ENCODE assay signal across 20 cellular contexts in the genomic region with DNA sequence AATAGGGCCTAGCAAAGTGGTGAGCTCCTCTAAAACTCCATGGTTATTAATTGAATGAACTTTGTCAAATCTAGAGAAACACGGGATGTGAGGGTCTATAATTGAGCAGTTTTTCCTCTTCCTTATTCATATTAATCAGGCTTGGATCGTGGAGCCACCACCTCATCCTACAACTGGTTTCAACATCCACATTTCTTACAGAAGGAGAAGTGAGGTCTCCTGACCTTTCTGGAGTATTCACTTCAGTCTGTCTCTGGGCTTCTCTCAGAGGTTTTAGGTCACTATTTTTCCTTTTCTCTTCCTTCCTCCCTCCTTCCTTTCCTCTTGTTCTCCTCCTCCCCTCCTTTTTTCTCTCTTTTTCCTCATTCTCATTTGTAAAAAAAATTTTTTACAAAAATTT.
A peak's percentile ranks its signal among the peaks of the same experiment; 100 is the strongest.
DNase-seq lines count a peak whose midpoint lies in the region; ATAC-seq and TF ChIP-seq lines count a peak whose summit lies in the region.
"Had no signal": no experiment of that assay in that cellular context is flagged by ENCODE, and none has a peak within 500 bp of the region (broad histone marks: within the 10 kb centered on the region; RNA-seq: fewer than 3 reads in every experiment).

No MANE protein-coding gene starts in this region.

- H3K36me3 ChIP-seq in Panc1 (ENCODE audit: control insufficient read depth, insufficient read depth, low read length), result no peaks in the 10 kb centered on the region
- H3K36me3 ChIP-seq: BLaER1 had no signal

- H3K4me3 ChIP-seq in Panc1 (ENCODE audit: low read depth in 2 of 2, low read length in 2 of 2), result no peak overlapping the region
- H3K4me3 ChIP-seq: BLaER1, GM12878, GM23248 had no signal

- no peak for ATAC-seq in Panc1
- ATAC-seq: GM12878 had no signal

- H3K27me3 ChIP-seq in Panc1 (ENCODE audit: control insufficient read depth, insufficient read depth, low read length), result no peaks in the 10 kb centered on the region
- H3K27me3 ChIP-seq: BLaER1 had no signal

- no peaks in the 10 kb centered on the region for H3K9me3 Mint-ChIP-seq in progenitor cell of endocrine pancreas (ENCODE audit: low read depth)
- H3K9me3 Mint-ChIP-seq in activated T-helper 2 cell treated with anti-CD3 and anti-CD28 coated beads, Interferon-gamma antibody, Interleukin-2, Interleukin-4, amounts not matched to agents 10 μg/mL and 5 μg/mL and 100 μg/mL, durations not matched to agents 14 hours and 24 hours and 36 hours, result no peaks in the 10 kb centered on the region
- H3K9me3 Mint-ChIP-seq: CD4-positive, alpha-beta T cell; CD8-positive, alpha-beta memory T cell had no signal

- H3K9me3 ChIP-seq in Panc1 (ENCODE audit: control insufficient read depth, insufficient read depth, low read depth, low read length), result no peaks in the 10 kb centered on the region
- H3K9me3 ChIP-seq: BLaER1 had no signal

- POLR2A ChIA-PET in Panc1 (lab: Charles Lee), result no interaction called here

- intact Hi-C loops in Panc1 (cut with micrococcal nuclease; ENCODE audit: unreplicated experiment), result no loop called here
- intact Hi-C loops in activated T-helper 2 cell treated with anti-CD3 and anti-CD28 coated beads, Interferon-gamma antibody, Interleukin-2, Interleukin-4, amounts not matched to agents 10 μg/mL and 5 μg/mL and 100 μg/mL, durations not matched to agents 14 hours and 24 hours and 36 hours (cut with micrococcal nuclease), result no loop called here

- no peaks in the 10 kb centered on the region for H3K4me1 ChIP-seq in Panc1 (ENCODE audit: control insufficient read depth, insufficient read depth, low read length)
- H3K4me1 ChIP-seq: BLaER1 had no signal

- H3K27me3 Mint-ChIP-seq in progenitor cell of endocrine pancreas, result no peaks in the 10 kb centered on the region
- H3K27me3 Mint-ChIP-seq in activated T-helper 2 cell treated with anti-CD3 and anti-CD28 coated beads, Interferon-gamma antibody, Interleukin-2, Interleukin-4, amounts not matched to agents 10 μg/mL and 5 μg/mL and 100 μg/mL, durations not matched to agents 14 hours and 24 hours and 36 hours (ENCODE audit: low read depth), result peaks cover 10% of the 10 kb centered on the region

- H3K27ac Mint-ChIP-seq in progenitor cell of endocrine pancreas, result no peak overlapping the region
- no peak overlapping the region for H3K27ac Mint-ChIP-seq in activated T-helper 2 cell treated with anti-CD3 and anti-CD28 coated beads, Interferon-gamma antibody, Interleukin-2, Interleukin-4, amounts not matched to agents 10 μg/mL and 5 μg/mL and 100 μg/mL, durations not matched to agents 14 hours and 24 hours and 36 hours
- H3K27ac Mint-ChIP-seq: B cell; CD4-positive, alpha-beta T cell; CD8-positive, alpha-beta memory T cell had no signal

- BruUV-seq in Panc1 (replicated peaks; lab: Mats Ljungman, UMichigan), result no TSS peak

- in situ Hi-C loops in Panc1 (cut with HindIII; ENCODE audit: low pct_unique_long_range_greater_than_20kb, low sequenced_read_pairs), result no loop called here

- CTCF ChIA-PET in Panc1 (lab: Charles Lee), result no interaction called here

- no peak overlapping the region for H3K4me3 Mint-ChIP-seq in progenitor cell of endocrine pancreas (ENCODE audit: low read depth)
- no peak overlapping the region for H3K4me3 Mint-ChIP-seq in activated T-helper 2 cell treated with anti-CD3 and anti-CD28 coated beads, Interferon-gamma antibody, Interleukin-2, Interleukin-4, amounts not matched to agents 10 μg/mL and 5 μg/mL and 100 μg/mL, durations not matched to agents 14 hours and 24 hours and 36 hours (ENCODE audit: low read depth)
- H3K4me3 Mint-ChIP-seq: B cell; CD4-positive, alpha-beta T cell; CD8-positive, alpha-beta memory T cell had no signal

- H3K4me1 Mint-ChIP-seq in progenitor cell of endocrine pancreas (ENCODE audit: low read depth), result no peaks in the 10 kb centered on the region
- no peaks in the 10 kb centered on the region for H3K4me1 Mint-ChIP-seq in activated T-helper 2 cell treated with anti-CD3 and anti-CD28 coated beads, Interferon-gamma antibody, Interleukin-2, Interleukin-4, amounts not matched to agents 10 μg/mL and 5 μg/mL and 100 μg/mL, durations not matched to agents 14 hours and 24 hours and 36 hours (ENCODE audit: low read depth)
- H3K4me1 Mint-ChIP-seq: B cell; CD8-positive, alpha-beta memory T cell had no signal

- no peaks in the 10 kb centered on the region for H3K36me3 Mint-ChIP-seq in progenitor cell of endocrine pancreas (ENCODE audit: insufficient read depth)
- no peaks in the 10 kb centered on the region for H3K36me3 Mint-ChIP-seq in activated T-helper 2 cell treated with anti-CD3 and anti-CD28 coated beads, Interferon-gamma antibody, Interleukin-2, Interleukin-4, amounts not matched to agents 10 μg/mL and 5 μg/mL and 100 μg/mL, durations not matched to agents 14 hours and 24 hours and 36 hours (ENCODE audit: low read depth)
- H3K36me3 Mint-ChIP-seq: CD8-positive, alpha-beta memory T cell had no signal

- TF ChIP-seq CTCF in Panc1 (IDR thresholded peaks at IDR 0.05), result no peak
- TF ChIP-seq CTCF in progenitor cell of endocrine pancreas (IDR thresholded peaks at IDR 0.05; ENCODE audit: unreplicated experiment), result no peak

- DNase-seq in SIG-M5 treated with dmso at 0.1 percent for 504 hours (lab: John Stamatoyannopoulos, UW; ENCODE audit: unreplicated experiment), result peak; percentile 3
- DNase-seq in SIG-M5 (lab: John Stamatoyannopoulos, UW), result no peak
- no peak for DNase-seq in Panc1 (ENCODE audit: low read depth, low spot score)
- DNase-seq in medulla oblongata (ENCODE audit: extremely low spot score), result peak; percentile 60
- no peak for DNase-seq in anterior cingulate cortex (lab: John Stamatoyannopoulos, UW)
- no peak for DNase-seq in progenitor cell of endocrine pancreas (ENCODE audit: low spot score, unreplicated experiment)
- no peak for DNase-seq in activated T-helper 2 cell treated with anti-CD3 and anti-CD28 coated beads, Interferon-gamma antibody, Interleukin-2, Interleukin-4, amounts not matched to agents 10 μg/mL and 5 μg/mL and 100 μg/mL, durations not matched to agents 14 hours and 24 hours and 36 hours (ENCODE audit: low spot score)
- DNase-seq: CD4-positive, alpha-beta T cell; CD8-positive, alpha-beta memory T cell; DMS 273 treated with DMSO at 0.1 percent for 48 hours; DMS79; EL; GDM1; H7; HCEC 1CT had no signal

- peak overlapping the region; percentile 18; the same call in 1 of the 2 replicates for H3K27ac ChIP-seq in Panc1 (ENCODE audit: low read length)
- H3K27ac ChIP-seq: BLaER1, C4-2B, GM23248 had no signal

Comparison
In these comparisons a context has a peak if more than half of its experiments do, and no peak if none do; other contexts are left out.
1. DNase-seq: peak in SIG-M5 treated with dmso at 0.1 percent for 504 hours (single experiment) and medulla oblongata (single experiment); none in SIG-M5 (single experiment), Panc1 (single experiment), anterior cingulate cortex (0 of 58), progenitor cell of endocrine pancreas (single experiment) and activated T-helper 2 cell treated with anti-CD3 and anti-CD28 coated beads, Interferon-gamma antibody, Interleukin-2, Interleukin-4, amounts not matched to agents 10 μg/mL and 5 μg/mL and 100 μg/mL, durations not matched to agents 14 hours and 24 hours and 36 hours (single experiment).